11 cellular contexts compared by ENCODE assay signal in the genomic region with DNA sequence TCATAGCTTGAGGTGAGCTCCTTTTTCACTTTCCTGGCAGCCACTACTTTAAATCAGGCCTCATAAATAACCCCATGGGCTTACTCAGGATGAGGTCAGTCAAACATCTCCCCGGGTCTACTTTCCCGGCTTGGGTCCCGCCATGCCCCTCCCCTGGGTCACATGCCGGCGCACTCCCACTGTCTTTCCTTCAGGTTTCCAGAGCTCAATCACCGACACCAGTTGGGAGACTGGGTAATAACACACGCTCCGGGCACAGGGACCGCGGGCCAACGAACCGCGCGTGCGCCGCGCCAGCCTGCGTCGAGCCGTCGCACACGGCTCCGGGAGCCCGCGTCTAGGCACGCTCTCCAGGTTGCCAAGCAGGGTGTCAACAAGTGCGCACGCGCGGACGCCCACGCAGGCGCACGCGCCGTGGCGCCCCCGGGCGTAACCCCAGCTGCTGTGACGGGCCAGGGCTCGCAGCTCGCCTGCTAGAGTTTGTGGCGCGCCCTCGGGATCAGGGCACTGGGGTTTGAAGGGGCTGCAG. TPM values are rescaled to one million over a fixed set of nuclear protein-coding genes. Genes with fewer than 3 reads are reported as not detected.
DNase-seq lines count a peak whose midpoint lies in the region; ATAC-seq and TF ChIP-seq lines count a peak whose summit lies in the region.
"Had no signal": no experiment of that assay in that cellular context is flagged by ENCODE, and none has a peak within 500 bp of the region (broad histone marks: within the 10 kb centered on the region; RNA-seq: fewer than 3 reads in every experiment).

No MANE protein-coding gene starts in this region.

- intact Hi-C loops in mucosa of descending colon (cut with DNase I, micrococcal nuclease) = no loop called here

- peak overlapping the region; percentile 16; the same call in 1 of the 2 replicates for H3K27ac ChIP-seq in WERI-Rb-1
- H3K27ac ChIP-seq: tibial artery had no signal

- no peaks in the 10 kb centered on the region for H3K9me3 ChIP-seq in WERI-Rb-1 (ENCODE audit: severe bottlenecking)
- H3K9me3 ChIP-seq in iPS-18c (ENCODE audit: control insufficient read depth, insufficient read depth, low read length) = peaks cover 3% of the 10 kb centered on the region
- no peaks in the 10 kb centered on the region for H3K9me3 ChIP-seq in skeletal muscle satellite cell (replicated peaks; ENCODE audit: low read length)
- H3K9me3 ChIP-seq in mucosa of descending colon = no peaks in the 10 kb centered on the region
- H3K9me3 ChIP-seq: tibial artery had no signal

- H3K4me2 ChIP-seq in skeletal muscle satellite cell (ENCODE audit: low read length) = peak overlapping the region; percentile 69

- peak overlapping the region; percentile 55 for H3K9ac ChIP-seq in skeletal muscle satellite cell (ENCODE audit: low read depth, low read length)

- TF ChIP-seq CTCF in LNCaP clone FGC (IDR thresholded peaks at IDR 0.05; ENCODE audit: control insufficient read depth, extremely low read depth, insufficient read depth) (no peak), WERI-Rb-1 (IDR thresholded peaks at IDR 0.05; ENCODE audit: low read depth, low read length) (no peak), mucosa of descending colon (IDR thresholded peaks at IDR 0.05) (no peak)

- DNase-seq in LNCaP clone FGC (ENCODE audit: low read depth) (no peak), WERI-Rb-1 (peak; percentile 83), GM03348 (ENCODE audit: low spot score) (no peak), SHP77 treated with DMSO at 0.1 percent for 48 hours (lab: John Stamatoyannopoulos, UW) (no peak), mucosa of descending colon (no peak)
- DNase-seq in stimulated activated naive CD4-positive, alpha-beta T cell treated with Interleukin-2 at 50 U/mL for 16 hours (lab: John Stamatoyannopoulos, UW) = no peak
- DNase-seq: activated gamma-delta T cell; stimulated activated CD4-positive, alpha-beta T cell treated with anti-CD3 and anti-CD28 coated beads, Interleukin-12 subunit alpha, Interleukin-12 subunit beta, amount 100 ng/mL, for 4 hours; tibial artery had no signal

- H3K27me3 ChIP-seq in WERI-Rb-1 (ENCODE audit: insufficient read depth, low read depth, severe bottlenecking) = peaks cover 3% of the 10 kb centered on the region
- H3K27me3 ChIP-seq in skeletal muscle satellite cell (ENCODE audit: control insufficient read depth, insufficient read depth, low read length) = peaks cover 34% of the 10 kb centered on the region

- H3K4me3 ChIP-seq in LNCaP clone FGC (ENCODE audit: low read depth, low read length) (peak overlapping the region; percentile 45), WERI-Rb-1 (ENCODE audit: low read depth, low read length) (peak overlapping the region; percentile 66), iPS-18c (ENCODE audit: insufficient read depth, low read depth, low read length) (peak overlapping the region; percentile 48), skeletal muscle satellite cell (ENCODE audit: low read length) (peak overlapping the region; percentile 61), mucosa of descending colon (no peak overlapping the region)
- H3K4me3 ChIP-seq: tibial artery had no signal

- H3K36me3 ChIP-seq in WERI-Rb-1 = no peaks in the 10 kb centered on the region
- H3K36me3 ChIP-seq in skeletal muscle satellite cell (ENCODE audit: insufficient read depth, low read length) = no peaks in the 10 kb centered on the region
- no peaks in the 10 kb centered on the region for H3K36me3 ChIP-seq in mucosa of descending colon (ENCODE audit: low read depth)
- H3K36me3 ChIP-seq: tibial artery had no signal

- ATAC-seq in mucosa of descending colon = no peak

- H3K4me1 ChIP-seq in skeletal muscle satellite cell (ENCODE audit: control insufficient read depth, insufficient read depth, low read length) = peaks cover 6% of the 10 kb centered on the region
- H3K4me1 ChIP-seq in mucosa of descending colon (ENCODE audit: low read depth) = no peaks in the 10 kb centered on the region

RNA-seq across cellular contexts. Expression of a gene that starts 31.6 kb away (rescaled TPM):
- total RNA-seq in skeletal muscle satellite cell (2012; rRNA removed) = under 0.01 TPM in 1 of 2 replicates, not detected in the other
- under 1 TPM in 1 of 3 donors, not detected in 2; 0.66 TPM for total RNA-seq in mucosa of descending colon
